ENCODE assay signal across 2 cellular contexts in genomic region chr19:55373318-55373992, GRCh38.
TF ChIP-seq lines count a peak whose summit lies in the region.

No MANE protein-coding gene starts in this region.

TF ChIP-seq in IMR-90, 13 proteins besides CTCF, POLR2A, EP300 and RAD21:
- TF ChIP-seq ELK1 (IDR thresholded peaks at IDR 0.05; ENCODE audit: borderline replicate concordance, low read depth, low read length) (no peak), USF2 (IDR thresholded peaks at IDR 0.05; ENCODE audit: low read depth, low read length) (no peak), CHD1 (IDR thresholded peaks at IDR 0.05; ENCODE audit: low read depth, low read length) (no peak), CEBPB (IDR thresholded peaks at IDR 0.05; ENCODE audit: low read depth, low read length) (no peak), SMC3 (IDR thresholded peaks at IDR 0.05; ENCODE audit: low read depth, low read length) (no peak), RFX5 (IDR thresholded peaks at IDR 0.05; ENCODE audit: low read depth, low read length) (no peak), RCOR1 (IDR thresholded peaks at IDR 0.05; ENCODE audit: insufficient replicate concordance, low read length) (no peak), NFE2L2 (IDR thresholded peaks at IDR 0.05; ENCODE audit: low read depth, low read length) (no peak), MAFK (IDR thresholded peaks at IDR 0.05; ENCODE audit: low read depth, low read length) (no peak), MAZ (IDR thresholded peaks at IDR 0.05; ENCODE audit: borderline replicate concordance, low read depth, low read length) (no peak; the same call in 1 of the 2 replicates), FOS (IDR thresholded peaks at IDR 0.05; ENCODE audit: low read depth, low read length) (no peak), BHLHE40 (IDR thresholded peaks at IDR 0.05; ENCODE audit: low read depth, low read length) (no peak), MXI1 (IDR thresholded peaks at IDR 0.05; ENCODE audit: borderline replicate concordance, low read depth, low read length) (no peak)

TF ChIP-seq in neural cell, 6 proteins besides CTCF, POLR2A, EP300 and RAD21:
- no peak for TF ChIP-seq TAF1 (IDR thresholded peaks at IDR 0.05; ENCODE audit: low read depth)
- TF ChIP-seq POLR2AphosphoS5 (IDR thresholded peaks at IDR 0.05): no peak
- TF ChIP-seq SMC3 (conservative IDR thresholded peaks at IDR 0.05; ENCODE audit: poor library complexity): no peak
- TF ChIP-seq REST (IDR thresholded peaks at IDR 0.05; ENCODE audit: borderline replicate concordance): no peak
- no peak for TF ChIP-seq MXI1 (conservative IDR thresholded peaks at IDR 0.05; ENCODE audit: poor library complexity, severe bottlenecking)
- no peak for TF ChIP-seq EZH2 (IDR thresholded peaks at IDR 0.05; ENCODE audit: borderline replicate concordance, insufficient read depth, low read length, poor library complexity, severe bottlenecking)
